In the genomic region with DNA sequence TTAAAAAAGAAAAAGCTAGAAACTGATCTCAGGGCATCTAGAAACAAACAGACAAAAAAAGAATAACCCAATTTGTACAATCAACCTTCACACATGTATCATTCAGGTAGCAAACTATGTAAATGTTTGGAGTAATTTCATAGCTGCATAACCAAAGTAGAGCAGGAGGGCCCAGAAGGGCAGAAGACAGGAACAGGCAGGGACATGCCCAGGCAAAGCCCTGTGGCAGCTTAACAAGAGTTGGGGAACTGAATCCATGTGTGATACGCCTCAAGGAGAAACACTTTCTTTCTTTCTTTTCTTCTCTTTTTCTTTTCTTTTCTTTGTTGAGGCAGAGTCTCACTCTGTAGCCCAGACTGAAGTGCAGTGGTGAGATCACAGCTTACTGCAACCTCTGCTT, we compare ENCODE assay signal across 7 cellular contexts.
ATAC-seq lines count a peak whose summit lies in the region.

No MANE protein-coding gene starts in this region.

- peak; percentile 57 for ATAC-seq in GM18858 (IDR thresholded peaks at IDR 0.05; ENCODE audit: unreplicated experiment)
- peak; percentile 51 for ATAC-seq in GM18909 (IDR thresholded peaks at IDR 0.05; ENCODE audit: poor library complexity, unreplicated experiment)
- ATAC-seq in GM21515 (IDR thresholded peaks at IDR 0.05; ENCODE audit: unreplicated experiment) = peak; percentile 56
- ATAC-seq in HG02642 (IDR thresholded peaks at IDR 0.05; ENCODE audit: poor library complexity, unreplicated experiment) = peak; percentile 62
- ATAC-seq in HG03045 (IDR thresholded peaks at IDR 0.05; ENCODE audit: unreplicated experiment) = peak; percentile 60
- peak; percentile 53 for ATAC-seq in HG03439 (IDR thresholded peaks at IDR 0.05; ENCODE audit: unreplicated experiment)
- ATAC-seq in esophagus mucosa = peak; percentile 82

Comparison
In these comparisons a context has a peak if more than half of its experiments do, and no peak if none do; other contexts are left out.
1. Peak in every context shown above with its lines: ATAC-seq.